Comparison of ENCODE assay signal across 23 cellular contexts in the genomic region with DNA sequence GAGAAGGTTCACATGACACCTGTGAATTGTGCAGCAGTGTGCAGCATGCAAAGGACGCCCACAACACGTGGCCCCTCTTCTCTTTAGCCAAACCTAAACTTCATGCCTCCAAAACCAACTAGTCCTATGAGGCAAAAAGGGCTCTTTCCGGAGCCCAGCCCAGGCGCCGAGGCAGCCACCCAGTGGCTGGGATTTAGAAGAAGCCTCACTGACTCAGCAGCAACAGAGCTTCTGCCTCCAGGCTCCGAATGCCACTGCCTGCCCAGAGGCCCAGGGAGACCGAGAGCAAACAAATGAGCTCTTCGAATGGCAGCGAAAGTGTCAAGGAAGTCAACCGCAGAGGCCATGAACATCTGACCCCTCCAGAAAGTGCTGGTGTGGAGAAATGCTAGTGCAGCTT.
DNase-seq lines count a peak whose midpoint lies in the region; ATAC-seq and TF ChIP-seq lines count a peak whose summit lies in the region.
"Had no signal": no experiment of that assay in that cellular context is flagged by ENCODE, and none has a peak within 500 bp of the region (broad histone marks: within the 10 kb centered on the region; RNA-seq: fewer than 3 reads in every experiment).

No MANE protein-coding gene starts in this region.

- H3K27ac Mint-ChIP-seq in H9 = peak overlapping the region in 1 of 3 experiments; percentile 10; a peak in 1 of 7 replicates
- no peak overlapping the region for H3K27ac Mint-ChIP-seq in CD8-positive, alpha-beta memory T cell
- H3K27ac Mint-ChIP-seq: activated naive CD4-positive, alpha-beta T cell treated with anti-CD3 and anti-CD28 coated beads for 36 hours; type B pancreatic cell had no signal

- no peaks in the 10 kb centered on the region for H3K9me3 ChIP-seq in H9 (ENCODE audit: control insufficient read depth, low read depth, low read length)
- no peaks in the 10 kb centered on the region for H3K9me3 ChIP-seq in CD8-positive, alpha-beta memory T cell (ENCODE audit: low read length)

- POLR2A ChIA-PET in CD8-positive, alpha-beta memory T cell (lab: Charles Lee) = no interaction called here

- 0 out of 3 replicates have a peak, but pooled peaks have one; percentile 16 for TF ChIP-seq CTCF in H9 (conservative IDR thresholded peaks at IDR 0.05)

- H3K23me2 ChIP-seq in H9 (ENCODE audit: insufficient read length, low read depth, low read length, poor library complexity, severe bottlenecking) = no peaks in the 10 kb centered on the region

- H3K4me3 Mint-ChIP-seq in H9 = no peak overlapping the region
- no peak overlapping the region for H3K4me3 Mint-ChIP-seq in CD8-positive, alpha-beta memory T cell
- H3K4me3 Mint-ChIP-seq: activated naive CD4-positive, alpha-beta T cell treated with anti-CD3 and anti-CD28 coated beads for 36 hours; activated T-cell treated with anti-CD3 and anti-CD28 coated beads, Interleukin-2, amount 50 U/mL, for 4 hours; type B pancreatic cell had no signal

- H2BK20ac ChIP-seq in H9 (ENCODE audit: low read depth, low read length, poor library complexity, severe bottlenecking) = no peak overlapping the region

- H4K8ac ChIP-seq in H9 (replicated peaks; ENCODE audit: insufficient read length, low read depth, low read length) = no peak overlapping the region

- H3K9me3 Mint-ChIP-seq in H9 = no peaks in the 10 kb centered on the region
- H3K9me3 Mint-ChIP-seq in CD8-positive, alpha-beta memory T cell = no peaks in the 10 kb centered on the region
- H3K9me3 Mint-ChIP-seq: activated naive CD4-positive, alpha-beta T cell treated with anti-CD3 and anti-CD28 coated beads for 36 hours; activated T-cell treated with anti-CD3 and anti-CD28 coated beads, Interleukin-2, amount 50 U/mL, for 4 hours; type B pancreatic cell had no signal

- H2AK5ac ChIP-seq in H9 (ENCODE audit: insufficient read length, low read length) = no peak overlapping the region

- H3K4me2 ChIP-seq in H9 (ENCODE audit: insufficient read depth, insufficient read length, low read length) = no peak overlapping the region

- no CpG with 5 or more reads among the region's 10 CpGs for WGBS in H9 (ENCODE audit: extremely low coverage, insufficient read length, low lambda C conversion rate)

- no peak overlapping the region for H3K27ac ChIP-seq in H9 (ENCODE audit: insufficient read length, low read depth, low read length)
- no peak overlapping the region for H3K27ac ChIP-seq in CD8-positive, alpha-beta memory T cell (ENCODE audit: low read depth, low read length)
- H3K27ac ChIP-seq: 22Rv1, cardiac muscle cell had no signal

- H3T11ph ChIP-seq in H9 (ENCODE audit: low read length) = no peak overlapping the region

- peak; percentile 8 for DNase-seq in NCI-H146 (lab: John Stamatoyannopoulos, UW)
- DNase-seq in NCI-H146 treated with DMSO at 0.1 percent for 48 hours (lab: John Stamatoyannopoulos, UW; ENCODE audit: unreplicated experiment) = no peak
- DNase-seq in H9 = peak; percentile 59
- DNase-seq in RPMI8226 = peak; percentile 60
- peak; percentile 84 for DNase-seq in islet precursor cell
- no peak for DNase-seq in NCI-H446 treated with DMSO at 0.1 percent for 48 hours (lab: John Stamatoyannopoulos, UW)
- no peak for DNase-seq in CD8-positive, alpha-beta memory T cell
- DNase-seq: activated CD4-positive, CD25-positive, alpha-beta regulatory T cell treated with anti-CD3 and anti-CD28 coated beads, Interleukin-2, amount 50 U/mL, for 72 hours; activated naive CD4-positive, alpha-beta T cell treated with anti-CD3 and anti-CD28 coated beads for 36 hours; activated T-cell treated with anti-CD3 and anti-CD28 coated beads, Interleukin-2, amount 50 U/mL, for 4 hours; AML-193; amygdala; COR-L47; dermis blood vessel endothelial cell; kidney; NCI-H2081 treated with DMSO at 0.1 percent for 48 hours; retina; stimulated activated CD4-positive, alpha-beta T cell treated with anti-CD3 and anti-CD28 coated beads, Interleukin-12 subunit alpha, Interleukin-12 subunit beta, amount 100 ng/mL, for 4 hours; T1000 had no signal

- no peak overlapping the region for H3K4ac ChIP-seq in H9 (ENCODE audit: low read depth, low read length)

- H3K79me1 ChIP-seq in H9 (ENCODE audit: insufficient read depth, low read depth, low read length, poor library complexity, severe bottlenecking) = no peaks in the 10 kb centered on the region

- no peak for ATAC-seq in HG02759 (IDR thresholded peaks at IDR 0.05; ENCODE audit: unreplicated experiment)
- ATAC-seq: activated T-cell treated with anti-CD3 and anti-CD28 coated beads, Interleukin-2, amount 50 U/mL, for 4 hours had no signal

- H3K4me1 ChIP-seq in H9 (ENCODE audit: insufficient read depth, low read length) = no peaks in the 10 kb centered on the region
- H3K4me1 ChIP-seq in CD8-positive, alpha-beta memory T cell (ENCODE audit: insufficient read depth, low read length) = no peaks in the 10 kb centered on the region

- H3K4me3 ChIP-seq in CD8-positive, alpha-beta memory T cell (ENCODE audit: low read length) = no peak overlapping the region
- H3K4me3 ChIP-seq: cardiac muscle cell had no signal

- H3K27me3 Mint-ChIP-seq in H9 (ENCODE audit: low read depth) = peaks cover 10% of the 10 kb centered on the region
- peaks cover 13 to 29% of the 10 kb centered on the region in 2 donors for H3K27me3 Mint-ChIP-seq in CD8-positive, alpha-beta memory T cell

- H3K18ac ChIP-seq in H9 (ENCODE audit: insufficient read length, low read depth, low read length) = no peak overlapping the region

- CTCF ChIA-PET in CD8-positive, alpha-beta memory T cell (lab: Charles Lee) = interaction anchor here (1.0 kb wide), 1 partner anchor 11 kb away, joined by 3 read pairs; no protein-coding TSS in a partner anchor

- H2BK15ac ChIP-seq in H9 (ENCODE audit: low read depth, low read length) = no peak overlapping the region

- H4K20me1 ChIP-seq in H9 (ENCODE audit: control insufficient read depth, insufficient read depth, insufficient read length) = no peaks in the 10 kb centered on the region

- no peak overlapping the region for H3K23ac ChIP-seq in H9 (ENCODE audit: insufficient read length, low read depth, low read length)

- H2BK120ac ChIP-seq in H9 (ENCODE audit: low read depth, low read length, poor library complexity, severe bottlenecking) = no peak overlapping the region

- H3K36me3 ChIP-seq in CD8-positive, alpha-beta memory T cell (ENCODE audit: insufficient read depth, low read length) = no peaks in the 10 kb centered on the region
- H3K36me3 ChIP-seq: cardiac muscle cell had no signal

- H3K56ac ChIP-seq in H9 (ENCODE audit: insufficient read length, low read depth, low read length) = no peak overlapping the region

- H3K79me2 ChIP-seq in H9 (ENCODE audit: insufficient read depth, low read length) = no peaks in the 10 kb centered on the region

- no peak overlapping the region for H2BK12ac ChIP-seq in H9 (ENCODE audit: insufficient read length, low read depth, low read length)

- H4K5ac ChIP-seq in H9 (ENCODE audit: insufficient read length, low read depth, low read length) = no peak overlapping the region

- H3K9ac ChIP-seq in H9 (ENCODE audit: extremely low read depth, insufficient read length, low read length) = no peak overlapping the region

- H2AFZ ChIP-seq in H9 (ENCODE audit: low read length) = no peak overlapping the region

- H3K14ac ChIP-seq in H9 (ENCODE audit: insufficient read depth, low read length) = no peak overlapping the region

- H2BK5ac ChIP-seq in H9 (ENCODE audit: insufficient read length, low read length) = no peak overlapping the region

- no peaks in the 10 kb centered on the region for H3K36me3 Mint-ChIP-seq in H9 (ENCODE audit: insufficient read depth in 1 of 3, low read depth in 3 of 3)
- no peaks in the 10 kb centered on the region for H3K36me3 Mint-ChIP-seq in CD8-positive, alpha-beta memory T cell
- H3K36me3 Mint-ChIP-seq: type B pancreatic cell had no signal

- no peak overlapping the region for H4K91ac ChIP-seq in H9 (ENCODE audit: insufficient read length, low read depth, low read length)

- no peaks in the 10 kb centered on the region for H3K27me3 ChIP-seq in H9 (ENCODE audit: insufficient read depth, low read length)
- H3K27me3 ChIP-seq in CD8-positive, alpha-beta memory T cell (ENCODE audit: insufficient read depth, low read length, poor library complexity, severe bottlenecking) = no peaks in the 10 kb centered on the region
- H3K27me3 ChIP-seq: cardiac muscle cell had no signal

- peaks cover 12 to 13% of the 10 kb centered on the region in 2 experiments; a peak in 3 of 4 replicates for H3K4me1 Mint-ChIP-seq in H9
- no peaks in the 10 kb centered on the region for H3K4me1 Mint-ChIP-seq in CD8-positive, alpha-beta memory T cell

Comparison
In these comparisons a context has a peak if more than half of its experiments do, and no peak if none do; other contexts are left out.
1. DNase-seq: peak in NCI-H146 (single experiment), H9 (single experiment), RPMI8226 (single experiment) and islet precursor cell (single experiment); none in NCI-H146 treated with DMSO at 0.1 percent for 48 hours (single experiment), NCI-H446 treated with DMSO at 0.1 percent for 48 hours (single experiment) and CD8-positive, alpha-beta memory T cell (0 of 5).